Comparison of ENCODE assay signal across 8 cellular contexts in genomic region chr12:48002773-48003218, GRCh38. TPM values are rescaled to one million over a fixed set of nuclear protein-coding genes. Genes with fewer than 3 reads are reported as not detected.
DNase-seq lines count a peak whose midpoint lies in the region; ATAC-seq, FAIRE-seq and TF ChIP-seq lines count a peak whose summit lies in the region.

No MANE protein-coding gene starts in this region.

- H3K27ac ChIP-seq in HUES48 (ENCODE audit: low read depth, low read length) (no peak overlapping the region), mucosa of rectum (ENCODE audit: low read depth in 2 of 2, low read length in 2 of 2) (no peak overlapping the region)

- peak overlapping the region; percentile 65; the same call in 1 of the 2 replicates for H3K4me3 ChIP-seq in HUES48 (ENCODE audit: low read depth, low read length)
- H3K4me3 ChIP-seq in bronchial epithelial cell (ENCODE audit: low read depth, low read length): no peak overlapping the region
- H3K4me3 ChIP-seq in mucosa of rectum (ENCODE audit: low read length in 2 of 2): peak overlapping the region; percentile 11 to 69

- FAIRE-seq in bronchial epithelial cell (lab: Jason Lieb, UNC): no peak

- no peak for ATAC-seq in GM21619 (IDR thresholded peaks at IDR 0.05; ENCODE audit: unreplicated experiment)
- ATAC-seq in GM19452 (IDR thresholded peaks at IDR 0.05; ENCODE audit: unreplicated experiment): no peak

- DNase-seq in AG08395 (ENCODE audit: low spot score): peak; percentile 43
- DNase-seq in bronchial epithelial cell (ENCODE audit: low read depth): peak; percentile 23
- no peak for DNase-seq in NCI-H187 treated with DMSO at 0.1 percent for 48 hours (lab: John Stamatoyannopoulos, UW)
- DNase-seq in NK-92 (lab: John Stamatoyannopoulos, UW; ENCODE audit: unreplicated experiment): no peak

- no peaks in the 10 kb centered on the region for H3K9me3 ChIP-seq in HUES48 (ENCODE audit: control insufficient read depth, insufficient read depth, low read length)
- H3K9me3 ChIP-seq in mucosa of rectum (ENCODE audit: control insufficient read depth in 2 of 2, low read length in 2 of 2): no peaks in the 10 kb centered on the region

- peaks cover 28% of the 10 kb centered on the region for H3K4me1 ChIP-seq in HUES48 (ENCODE audit: control insufficient read depth, insufficient read depth, low read length)
- H3K4me1 ChIP-seq in mucosa of rectum (ENCODE audit: control insufficient read depth in 2 of 2, insufficient read depth in 2 of 2, low read length in 2 of 2): peaks cover 33 to 37% of the 10 kb centered on the region in 2 donors

- H3K27me3 ChIP-seq in HUES48 (ENCODE audit: control insufficient read depth, insufficient read depth, low read length): peaks cover 100% of the 10 kb centered on the region
- peaks cover 38% of the 10 kb centered on the region for H3K27me3 ChIP-seq in bronchial epithelial cell (ENCODE audit: control insufficient read depth, insufficient read depth, low read length)
- H3K27me3 ChIP-seq in mucosa of rectum (ENCODE audit: control insufficient read depth in 2 of 2, insufficient read depth in 2 of 2, low read length in 2 of 2): peaks cover 44 to 50% of the 10 kb centered on the region in 2 donors

- H3K36me3 ChIP-seq in HUES48 (ENCODE audit: control insufficient read depth, insufficient read depth, low read length) (no peaks in the 10 kb centered on the region), bronchial epithelial cell (ENCODE audit: control insufficient read depth, insufficient read depth, low read length) (no peaks in the 10 kb centered on the region), mucosa of rectum (ENCODE audit: control insufficient read depth in 2 of 2, insufficient read depth in 2 of 2, low read length in 2 of 2) (no peaks in the 10 kb centered on the region)

- H3K9ac ChIP-seq in HUES48 (ENCODE audit: low read depth, low read length) (no peak overlapping the region), mucosa of rectum (ENCODE audit: low read depth in 1 of 2, low read length in 2 of 2) (no peak overlapping the region)

- TF ChIP-seq CTCF in bronchial epithelial cell (IDR thresholded peaks at IDR 0.05; ENCODE audit: insufficient read depth, low read length, severe bottlenecking): no peak

RNA-seq across cellular contexts. Expression of gene COL2A1, which starts 1.5 kb away (rescaled TPM):
- under 0.01 TPM in 2 replicates for total RNA-seq in bronchial epithelial cell

RNA-seq across cellular contexts. Expression of gene TMEM106C, which starts 39.4 kb away (rescaled TPM):
- 63.1 and 88.5 TPM in 2 replicates for total RNA-seq in bronchial epithelial cell

Comparison
In these comparisons a context has a peak if more than half of its experiments do, and no peak if none do; other contexts are left out.
1. DNase-seq: peak in AG08395 (single experiment) and bronchial epithelial cell (single experiment); none in NCI-H187 treated with DMSO at 0.1 percent for 48 hours (single experiment) and NK-92 (single experiment).